In the genomic region with DNA sequence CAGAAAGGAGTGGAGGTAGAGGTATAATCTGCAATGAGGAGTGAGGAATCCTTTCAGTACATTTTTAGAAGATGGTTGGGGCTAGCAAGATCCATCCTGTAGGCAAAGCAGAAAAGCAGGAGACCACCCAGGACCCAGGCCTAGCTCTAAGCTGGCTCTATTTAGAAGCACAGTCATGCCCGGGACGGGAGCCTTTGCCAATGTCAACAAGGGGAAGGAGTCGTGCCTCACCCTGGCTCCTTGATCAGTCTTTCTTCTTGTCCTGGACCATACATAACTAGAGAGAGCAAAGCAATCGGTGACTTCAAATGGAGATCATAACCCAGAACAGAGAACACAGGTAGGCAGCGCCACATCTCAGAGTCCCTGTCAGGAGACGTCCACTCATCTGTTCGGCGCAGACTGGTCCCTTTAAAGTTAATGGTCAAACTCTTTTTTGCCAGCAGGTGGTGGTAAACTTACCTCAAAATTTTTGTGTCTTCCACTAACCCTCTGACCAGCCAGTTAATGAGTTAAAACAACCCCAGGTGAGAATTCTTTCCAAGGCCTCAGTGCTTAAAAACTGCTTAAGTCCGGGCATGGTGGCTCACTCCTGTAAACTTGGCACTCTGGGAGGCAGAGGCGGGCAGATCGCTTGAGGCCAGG, we compare ENCODE assay signal across 1 cellular context.
TF ChIP-seq lines count a peak whose summit lies in the region.

No MANE protein-coding gene starts in this region.

TF ChIP-seq in GM23338, 12 proteins besides CTCF, POLR2A, EP300 and RAD21 (continued from another document):
- no peak for TF ChIP-seq REST (IDR thresholded peaks at IDR 0.05; ENCODE audit: unreplicated experiment)
- no peak for TF ChIP-seq ZNF462 (CRISPR knock-in tag; IDR thresholded peaks at IDR 0.05)
- TF ChIP-seq, protein P1, sequence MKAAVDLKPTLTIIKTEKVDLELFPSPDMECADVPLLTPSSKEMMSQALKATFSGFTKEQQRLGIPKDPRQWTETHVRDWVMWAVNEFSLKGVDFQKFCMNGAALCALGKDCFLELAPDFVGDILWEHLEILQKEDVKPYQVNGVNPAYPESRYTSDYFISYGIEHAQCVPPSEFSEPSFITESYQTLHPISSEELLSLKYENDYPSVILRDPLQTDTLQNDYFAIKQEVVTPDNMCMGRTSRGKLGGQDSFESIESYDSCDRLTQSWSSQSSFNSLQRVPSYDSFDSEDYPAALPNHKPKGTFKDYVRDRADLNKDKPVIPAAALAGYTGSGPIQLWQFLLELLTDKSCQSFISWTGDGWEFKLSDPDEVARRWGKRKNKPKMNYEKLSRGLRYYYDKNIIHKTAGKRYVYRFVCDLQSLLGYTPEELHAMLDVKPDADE (IDR thresholded peaks at IDR 0.05): no peak
- no peak for TF ChIP-seq STAT1 (IDR thresholded peaks at IDR 0.05; ENCODE audit: unreplicated experiment)
